16 cellular contexts compared by ENCODE assay signal in genomic region chr11:122703541-122704272, GRCh38. TPM values are rescaled to one million over a fixed set of nuclear protein-coding genes. Genes with fewer than 3 reads are reported as not detected.
DNase-seq lines count a peak whose midpoint lies in the region; ATAC-seq lines count a peak whose summit lies in the region.
"Had no signal": no experiment of that assay in that cellular context is flagged by ENCODE, and none has a peak within 500 bp of the region (broad histone marks: within the 10 kb centered on the region; RNA-seq: fewer than 3 reads in every experiment).

No MANE protein-coding gene starts in this region.

- H3K9me3 ChIP-seq in MG63, result no peaks in the 10 kb centered on the region
- H3K9me3 ChIP-seq: ascending aorta had no signal

- peaks cover 5% of the 10 kb centered on the region in 2 donors for H3K36me3 Mint-ChIP-seq in activated naive CD4-positive, alpha-beta T cell treated with anti-CD3 and anti-CD28 coated beads, Interleukin-2, amount 50 U/mL, for 72 hours

- H3K9me3 Mint-ChIP-seq in activated naive CD4-positive, alpha-beta T cell treated with anti-CD3 and anti-CD28 coated beads, Interleukin-2, amount 50 U/mL, for 72 hours, result peaks cover 0 to 5% of the 10 kb centered on the region in 2 donors

- peak overlapping the region; percentile 69 to 70 for H3K27ac Mint-ChIP-seq in activated naive CD4-positive, alpha-beta T cell treated with anti-CD3 and anti-CD28 coated beads, Interleukin-2, amount 50 U/mL, for 72 hours
- H3K27ac Mint-ChIP-seq: progenitor cell of endocrine pancreas had no signal

- ATAC-seq in activated naive CD4-positive, alpha-beta T cell treated with anti-CD3 and anti-CD28 coated beads, Interleukin-2, amount 50 U/mL, for 72 hours, result peak; percentile 80 to 90
- no peak for ATAC-seq in GM21619 (IDR thresholded peaks at IDR 0.05; ENCODE audit: unreplicated experiment)
- no peak for ATAC-seq in GM21576 (IDR thresholded peaks at IDR 0.05; ENCODE audit: unreplicated experiment)
- ATAC-seq: left cardiac atrium had no signal

- DNase-seq in activated CD4-positive, alpha-beta T cell treated with anti-CD3 and anti-CD28 coated beads for 48 hours, result peak; percentile 70
- no peak for DNase-seq in activated CD4-positive, alpha-beta T cell treated with anti-CD3 and anti-CD28 coated beads for 1 hour
- DNase-seq in MG63 (peak; percentile 73), NCI-H2081 treated with DMSO at 0.1 percent for 48 hours (lab: John Stamatoyannopoulos, UW) (no peak)
- peak in 1 of 2 donors; percentile 64 for DNase-seq in activated naive CD4-positive, alpha-beta T cell treated with anti-CD3 and anti-CD28 coated beads, Interleukin-2, amount 50 U/mL, for 72 hours (ENCODE audit: low spot score in 2 of 2)
- DNase-seq in stimulated activated CD8-positive, alpha-beta memory T cell treated with anti-CD3 and anti-CD28 coated beads, Interleukin-15, amount 100 ng/mL, for 48 hours (ENCODE audit: low read depth in 2 of 2), result peak; percentile 64 to 68
- DNase-seq: dorsolateral prefrontal cortex, hypothalamus, left cardiac atrium, NCI-H2029 treated with DMSO at 0.1 percent for 48 hours, NCI-H82, T1000 had no signal

- H3K4me3 ChIP-seq in MG63, result no peak overlapping the region
- H3K4me3 ChIP-seq: ascending aorta, dorsolateral prefrontal cortex had no signal

- no peaks in the 10 kb centered on the region for H3K27me3 ChIP-seq in MG63
- H3K27me3 ChIP-seq: ascending aorta, dorsolateral prefrontal cortex had no signal

- H3K36me3 ChIP-seq in MG63, result no peaks in the 10 kb centered on the region; the same call in 1 of the 2 replicates
- H3K36me3 ChIP-seq: ascending aorta had no signal

RNA-seq across cellular contexts. Expression of gene UBASH3B, which starts 48.2 kb away (rescaled TPM):
- 9.4 and 16.4 TPM in 2 replicates for total RNA-seq in MG63 (2014; rRNA removed; shearing (Covaris generic); ENCODE audit: low replicate concordance)
- total RNA-seq in activated naive CD4-positive, alpha-beta T cell treated with anti-CD3 and anti-CD28 coated beads, Interleukin-2, amount 50 U/mL, for 72 hours, result 10 to 100 TPM; 11.6 to 26.0 TPM

Comparison
In these comparisons a context has a peak if more than half of its experiments do, and no peak if none do; other contexts are left out.
1. DNase-seq: peak in activated CD4-positive, alpha-beta T cell treated with anti-CD3 and anti-CD28 coated beads for 48 hours (single experiment), MG63 (single experiment) and stimulated activated CD8-positive, alpha-beta memory T cell treated with anti-CD3 and anti-CD28 coated beads, Interleukin-15, amount 100 ng/mL, for 48 hours (2 of 2); none in activated CD4-positive, alpha-beta T cell treated with anti-CD3 and anti-CD28 coated beads for 1 hour (single experiment) and NCI-H2081 treated with DMSO at 0.1 percent for 48 hours (single experiment).
2. ATAC-seq: peak in activated naive CD4-positive, alpha-beta T cell treated with anti-CD3 and anti-CD28 coated beads, Interleukin-2, amount 50 U/mL, for 72 hours (2 of 2); none in GM21619 (single experiment) and GM21576 (single experiment).